ENCODE assay signal across 9 cellular contexts in the genomic region with DNA sequence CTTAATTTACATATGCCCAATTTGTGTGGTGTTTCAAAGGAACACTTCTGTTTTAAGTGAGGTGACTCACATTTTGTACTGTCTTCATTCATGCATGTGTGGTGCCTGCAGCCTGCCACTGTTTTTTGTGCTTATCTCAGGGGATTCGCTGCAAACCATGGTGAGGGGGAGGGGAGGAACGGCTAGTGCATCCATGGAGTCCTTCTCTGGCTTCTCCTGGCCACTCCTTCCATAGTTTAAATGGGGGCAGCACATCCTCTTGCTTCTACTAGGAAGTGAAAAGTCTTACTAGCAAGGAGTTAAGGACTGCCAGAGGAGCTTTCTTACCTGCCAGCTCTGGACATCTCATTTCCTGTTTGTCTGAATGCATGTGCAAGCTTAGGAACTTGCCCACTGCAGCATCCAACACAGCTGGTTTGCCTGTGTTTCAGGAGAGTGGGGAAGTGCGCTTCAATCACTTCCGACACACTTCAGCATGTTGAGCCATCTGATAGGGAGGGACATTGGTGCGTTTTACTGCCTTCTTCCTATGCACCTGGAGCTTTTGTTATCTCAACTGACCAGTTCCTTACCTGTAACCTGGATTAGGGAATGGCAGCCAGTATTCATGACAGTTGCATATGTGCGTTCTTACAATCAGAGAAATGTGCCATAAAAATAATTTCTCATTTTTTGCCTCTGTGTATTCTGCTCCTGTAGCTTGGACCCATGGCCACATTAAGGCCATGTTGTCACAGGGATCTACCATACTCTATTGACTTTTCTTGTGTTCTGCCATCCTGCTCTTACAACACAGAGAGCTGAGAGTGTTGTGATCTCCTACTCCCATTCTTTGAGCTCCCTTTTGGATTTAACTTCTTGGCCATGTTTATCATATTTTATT.
A peak's percentile ranks its signal among the peaks of the same experiment; 100 is the strongest.
DNase-seq lines count a peak whose midpoint lies in the region; ATAC-seq and TF ChIP-seq lines count a peak whose summit lies in the region.
"Had no signal": no experiment of that assay in that cellular context is flagged by ENCODE, and none has a peak within 500 bp of the region (broad histone marks: within the 10 kb centered on the region; RNA-seq: fewer than 3 reads in every experiment).

No MANE protein-coding gene starts in this region.

- peaks cover 56% of the 10 kb centered on the region for H3K4me1 ChIP-seq in HUES6 (ENCODE audit: control insufficient read depth, insufficient read depth, low read length)
- peaks cover 24% of the 10 kb centered on the region for H3K4me1 ChIP-seq in colonic mucosa
- peaks cover 6% of the 10 kb centered on the region for H3K4me1 ChIP-seq in right cardiac atrium (ENCODE audit: control insufficient read depth, insufficient read depth, low read length)

- H3K4me3 ChIP-seq in HUES6 (ENCODE audit: low read depth, low read length) (0 out of 2 replicates have a peak overlapping the region, but pooled peaks have one; percentile 19), colonic mucosa (no peak overlapping the region), right cardiac atrium (ENCODE audit: low read length) (no peak overlapping the region)
- H3K4me3 ChIP-seq: SJSA1 had no signal

- H3K27ac ChIP-seq in HUES6 (ENCODE audit: low read depth, low read length) (no peak overlapping the region; the same call in 1 of the 2 replicates), colonic mucosa (peak overlapping the region; percentile 29), right cardiac atrium (ENCODE audit: low read length) (no peak overlapping the region)
- H3K27ac ChIP-seq: SJSA1 had no signal

- H3K36me3 ChIP-seq in HUES6 (ENCODE audit: control insufficient read depth, insufficient read depth, low read length) (no peaks in the 10 kb centered on the region), colonic mucosa (no peaks in the 10 kb centered on the region)
- H3K36me3 ChIP-seq: SJSA1 had no signal

- DNase-seq in colonic mucosa (peak; percentile 53), NCI-H774 (lab: John Stamatoyannopoulos, UW) (no peak), mucosa of gallbladder (ENCODE audit: low spot score) (no peak), right cardiac atrium (no peak), DMS79 treated with DMSO at 0.1 percent for 48 hours (lab: John Stamatoyannopoulos, UW) (no peak)

- intact Hi-C loops in colonic mucosa (cut with DNase I): no loop called here
- intact Hi-C loops in right cardiac atrium (cut with DNase I): no loop called here

- H3K9me3 ChIP-seq in HUES6 (ENCODE audit: control insufficient read depth, insufficient read depth, low read depth, low read length) (no peaks in the 10 kb centered on the region), colonic mucosa (no peaks in the 10 kb centered on the region), right cardiac atrium (ENCODE audit: control insufficient read depth, low read length) (no peaks in the 10 kb centered on the region)
- H3K9me3 ChIP-seq: SJSA1 had no signal

- H3K27me3 ChIP-seq in HUES6 (ENCODE audit: control insufficient read depth, insufficient read depth, low read length) (no peaks in the 10 kb centered on the region), colonic mucosa (no peaks in the 10 kb centered on the region), right cardiac atrium (ENCODE audit: control insufficient read depth, insufficient read depth) (no peaks in the 10 kb centered on the region)
- H3K27me3 ChIP-seq: SJSA1 had no signal

- TF ChIP-seq CTCF in colonic mucosa (IDR thresholded peaks at IDR 0.05): no peak

- no peak overlapping the region for H3K9ac ChIP-seq in HUES6 (ENCODE audit: low read length)
- H3K9ac ChIP-seq in colonic mucosa (ENCODE audit: low read depth in 2 of 2, low read length in 2 of 2): no peak overlapping the region

- WGBS in right cardiac atrium: 54% methylated on average over 6 of the region's 6 CpGs

- ATAC-seq in GM18511 (IDR thresholded peaks at IDR 0.05; ENCODE audit: unreplicated experiment): peak; percentile 81
- peak; percentile 76 for ATAC-seq in GM21529 (IDR thresholded peaks at IDR 0.05; ENCODE audit: unreplicated experiment)
- no peak for ATAC-seq in right cardiac atrium

Comparison
In these comparisons a context has a peak if more than half of its experiments do, and no peak if none do; other contexts are left out.
1. ATAC-seq: peak in GM18511 (single experiment) and GM21529 (single experiment); none in right cardiac atrium (0 of 2).